In the genomic region with DNA sequence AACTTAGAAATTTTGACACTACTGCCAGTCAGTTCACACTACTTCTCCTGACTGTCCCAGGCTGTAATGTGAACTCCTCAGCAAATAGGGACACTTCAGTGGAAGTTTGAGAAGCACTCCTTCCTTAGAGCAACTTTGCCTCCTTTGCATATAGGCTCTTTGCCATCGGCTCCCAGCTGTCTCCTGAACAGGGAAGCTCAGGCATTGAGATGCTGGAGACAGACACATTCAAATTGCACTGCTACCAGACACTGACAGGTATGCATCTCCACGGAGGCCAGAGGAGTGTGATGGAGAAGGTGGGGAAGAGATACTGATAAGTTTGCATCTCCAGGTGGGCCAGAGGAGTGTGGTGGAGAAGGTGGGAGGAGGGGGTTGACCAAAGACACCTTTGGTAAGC, we compare ENCODE assay signal across 2 cellular contexts.
TF ChIP-seq lines count a peak whose summit lies in the region.

No MANE protein-coding gene starts in this region.

TF ChIP-seq in SK-N-SH, 30 proteins besides CTCF, POLR2A, EP300 and RAD21 (continued from another document):
- TF ChIP-seq REST (IDR thresholded peaks at IDR 0.05; ENCODE audit: low read depth, low read length) (no peak), YY1 (IDR thresholded peaks at IDR 0.05; ENCODE audit: low read depth) (no peak), NFIC (IDR thresholded peaks at IDR 0.05; ENCODE audit: borderline replicate concordance) (no peak), TEAD4 (IDR thresholded peaks at IDR 0.05; ENCODE audit: borderline replicate concordance, insufficient read depth) (no peak), PBX3 (IDR thresholded peaks at IDR 0.05) (no peak), GABPA (IDR thresholded peaks at IDR 0.05; ENCODE audit: low read depth) (no peak), EZH2phosphoT487 (IDR thresholded peaks at IDR 0.05; ENCODE audit: borderline replicate concordance, low read depth) (no peak)

TF ChIP-seq in SK-N-SH treated with all-trans-retinoic acid at 6 μM for 48 hours, 23 proteins besides CTCF, POLR2A, EP300 and RAD21 (continued from another document):
- no peak for TF ChIP-seq BACH2 (CRISPR knock-in tag; IDR thresholded peaks at IDR 0.05; ENCODE audit: borderline replicate concordance)
